Comparison of ENCODE assay signal across 8 cellular contexts in the genomic region with DNA sequence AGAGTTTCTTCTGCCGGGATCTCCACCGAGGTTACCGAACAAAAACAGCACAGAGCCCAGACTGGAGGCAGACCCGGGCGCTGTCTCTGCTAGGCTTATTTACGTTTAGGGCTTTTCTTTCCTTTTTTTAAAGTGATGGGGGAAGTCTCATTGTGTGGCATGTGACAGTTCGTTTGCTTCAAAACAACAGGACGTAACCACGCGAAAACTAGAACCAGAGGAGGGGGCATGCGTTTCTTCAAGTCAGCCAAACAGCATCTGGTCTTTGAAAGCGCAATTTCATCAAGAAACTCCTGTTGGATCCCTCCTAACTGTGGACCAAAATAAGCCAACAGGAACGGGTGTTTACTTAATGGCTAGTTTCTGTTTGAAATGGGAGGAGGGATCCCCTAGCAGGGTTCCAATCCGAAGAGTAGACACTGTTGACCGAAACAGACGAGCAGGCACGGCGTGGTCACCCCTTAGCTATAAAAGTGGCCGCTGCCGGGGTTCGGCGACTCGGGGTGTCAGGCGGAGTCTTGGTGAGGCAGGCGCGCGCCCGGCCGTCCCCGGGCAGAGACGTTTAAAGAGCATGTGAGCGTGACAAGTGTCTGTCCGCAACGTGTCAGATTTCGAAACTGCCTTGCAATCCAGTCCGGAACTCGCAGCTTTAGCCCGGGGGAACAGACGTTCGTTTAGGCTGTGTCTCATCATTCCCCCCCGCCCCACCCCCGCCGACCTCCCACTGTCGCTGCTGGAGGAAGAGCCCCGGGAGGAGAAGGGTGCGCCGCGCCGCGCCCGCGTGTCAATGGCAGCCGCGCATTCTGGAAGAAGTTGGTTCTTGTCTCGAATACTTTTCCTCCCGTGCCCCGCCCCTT. TPM values are rescaled to one million over a fixed set of nuclear protein-coding genes. Genes with fewer than 3 reads are reported as not detected.
DNase-seq lines count a peak whose midpoint lies in the region; ATAC-seq, FAIRE-seq and TF ChIP-seq lines count a peak whose summit lies in the region.

No MANE protein-coding gene starts in this region.

- H3K36me3 Mint-ChIP-seq in activated T-helper 1 cell treated with anti-CD3 and anti-CD28 coated beads, Interleukin-12 subunit alpha, Interleukin-12 subunit beta, Interleukin-2, Interleukin-4 antibody, amounts not matched to agents 30 ng/mL and 10 ng/mL and 1 ng/mL, durations not matched to agents 14 hours and 24 hours and 36 hours (ENCODE audit: low read depth): peaks cover 10% of the 10 kb centered on the region

- H3K4me3 Mint-ChIP-seq in activated T-helper 1 cell treated with anti-CD3 and anti-CD28 coated beads, Interleukin-12 subunit alpha, Interleukin-12 subunit beta, Interleukin-2, Interleukin-4 antibody, amounts not matched to agents 30 ng/mL and 10 ng/mL and 1 ng/mL, durations not matched to agents 14 hours and 24 hours and 36 hours: peak overlapping the region; percentile 97

- H3K9ac ChIP-seq in neural cell (ENCODE audit: low read length): peak overlapping the region; percentile 54

- H3K27me3 Mint-ChIP-seq in activated T-helper 1 cell treated with anti-CD3 and anti-CD28 coated beads, Interleukin-12 subunit alpha, Interleukin-12 subunit beta, Interleukin-2, Interleukin-4 antibody, amounts not matched to agents 30 ng/mL and 10 ng/mL and 1 ng/mL, durations not matched to agents 14 hours and 24 hours and 36 hours (ENCODE audit: insufficient read depth): peaks cover 2% of the 10 kb centered on the region

- no peak overlapping the region for H3K27ac ChIP-seq in neural cell (ENCODE audit: low read length)
- H3K27ac ChIP-seq in stomach: peak overlapping the region; percentile 94 to 99 (median 99)

- DNase-seq in C1 segment of cervical spinal cord (lab: John Stamatoyannopoulos, UW) (peak in 13 of 14 donors; percentile 37 to 84 (median 78)), RCC 7860 (ENCODE audit: low spot score) (peak; percentile 82), fibroblast of mammary gland (ENCODE audit: low read depth) (peak; percentile 94), stomach (peak; percentile 81)
- DNase-seq in activated T-helper 1 cell treated with anti-CD3 and anti-CD28 coated beads, Interleukin-12 subunit alpha, Interleukin-12 subunit beta, Interleukin-2, Interleukin-4 antibody, amounts not matched to agents 30 ng/mL and 10 ng/mL and 1 ng/mL, durations not matched to agents 14 hours and 24 hours and 36 hours (ENCODE audit: low spot score): peak; percentile 76

- TF ChIP-seq CTCF in fibroblast of mammary gland (conservative IDR thresholded peaks at IDR 0.05; ENCODE audit: control insufficient read depth, insufficient read depth, low read depth, low read length) (no peak), neural cell (IDR thresholded peaks at IDR 0.05; ENCODE audit: poor library complexity, severe bottlenecking) (no peak), stomach (IDR thresholded peaks at IDR 0.05) (no peak)

- no peaks in the 10 kb centered on the region for H3K9me3 ChIP-seq in neural cell (ENCODE audit: low read length)
- H3K9me3 ChIP-seq in stomach: no peaks in the 10 kb centered on the region

- peaks cover 53% of the 10 kb centered on the region for H3K4me1 Mint-ChIP-seq in activated T-helper 1 cell treated with anti-CD3 and anti-CD28 coated beads, Interleukin-12 subunit alpha, Interleukin-12 subunit beta, Interleukin-2, Interleukin-4 antibody, amounts not matched to agents 30 ng/mL and 10 ng/mL and 1 ng/mL, durations not matched to agents 14 hours and 24 hours and 36 hours (ENCODE audit: low read depth)

- peaks cover 16 to 34% (median 26%) of the 10 kb centered on the region in 4 donors for H3K4me1 ChIP-seq in stomach

- peak overlapping the region; percentile 86 for H3K4me2 ChIP-seq in neural cell (ENCODE audit: low read length)

- peak overlapping the region; percentile 100 for H3K27ac Mint-ChIP-seq in activated T-helper 1 cell treated with anti-CD3 and anti-CD28 coated beads, Interleukin-12 subunit alpha, Interleukin-12 subunit beta, Interleukin-2, Interleukin-4 antibody, amounts not matched to agents 30 ng/mL and 10 ng/mL and 1 ng/mL, durations not matched to agents 14 hours and 24 hours and 36 hours

- WGBS in stomach, 5 donors: 0% methylated on average over 43 to 57 of the region's 57 CpGs

- intact Hi-C loops in activated T-helper 1 cell treated with anti-CD3 and anti-CD28 coated beads, Interleukin-12 subunit alpha, Interleukin-12 subunit beta, Interleukin-2, Interleukin-4 antibody, amounts not matched to agents 30 ng/mL and 10 ng/mL and 1 ng/mL, durations not matched to agents 14 hours and 24 hours and 36 hours (cut with micrococcal nuclease): loop anchor here (1.0 to 5.0 kb wide), 8 partner anchors 68 to 1848 kb away; a partner anchor contains a TSS
- intact Hi-C loops in stomach (cut with DNase I; ENCODE audit: low total_unique reads): no loop called here

- H3K9me2 ChIP-seq in neural cell (ENCODE audit: insufficient read depth, low read length): no peaks in the 10 kb centered on the region

- H3K36me3 ChIP-seq in neural cell (ENCODE audit: insufficient read depth, low read length) (no peaks in the 10 kb centered on the region), stomach (no peaks in the 10 kb centered on the region)

- ATAC-seq in GM19324 (IDR thresholded peaks at IDR 0.05; ENCODE audit: low FRiP score, unreplicated experiment) (peak; percentile 64), HG03460 (IDR thresholded peaks at IDR 0.05; ENCODE audit: unreplicated experiment) (peak; percentile 48)

- H3K27me3 ChIP-seq in neural cell (ENCODE audit: insufficient read depth, low read depth, low read length) (peaks cover 55% of the 10 kb centered on the region), stomach (no peaks in the 10 kb centered on the region)

- no peaks in the 10 kb centered on the region for H4K20me1 ChIP-seq in neural cell (ENCODE audit: insufficient read depth)

- no peak for FAIRE-seq in RCC 7860 (lab: Jason Lieb, UNC)

- TF ChIP-seq EP300 in neural cell (conservative IDR thresholded peaks at IDR 0.05; ENCODE audit: poor library complexity, severe bottlenecking): no peak
- no peak for TF ChIP-seq EP300 in stomach (IDR thresholded peaks at IDR 0.05)

- peaks cover 25% of the 10 kb centered on the region for H3K79me2 ChIP-seq in neural cell (replicated peaks; ENCODE audit: insufficient read depth, low read length)

- H3F3A ChIP-seq in neural cell (ENCODE audit: insufficient read depth, low read length, poor library complexity, severe bottlenecking): no peaks in the 10 kb centered on the region

- no peaks in the 10 kb centered on the region for H3K9me3 Mint-ChIP-seq in activated T-helper 1 cell treated with anti-CD3 and anti-CD28 coated beads, Interleukin-12 subunit alpha, Interleukin-12 subunit beta, Interleukin-2, Interleukin-4 antibody, amounts not matched to agents 30 ng/mL and 10 ng/mL and 1 ng/mL, durations not matched to agents 14 hours and 24 hours and 36 hours

- TF ChIP-seq RAD21 in neural cell (conservative IDR thresholded peaks at IDR 0.05): no peak

- peak in 1 of 4 donors; percentile 51 for TF ChIP-seq POLR2A in stomach (IDR thresholded peaks at IDR 0.05)

- no peak overlapping the region for H2AFZ ChIP-seq in neural cell (ENCODE audit: low read depth, low read length)

- H3K4me3 ChIP-seq in fibroblast of mammary gland (ENCODE audit: control insufficient read depth, low read depth, low read length): peak overlapping the region; percentile 96
- H3K4me3 ChIP-seq in neural cell (ENCODE audit: low read length): peak overlapping the region; percentile 87
- peak overlapping the region; percentile 69 to 86 (median 78) for H3K4me3 ChIP-seq in stomach

TF ChIP-seq in neural cell, 6 proteins besides CTCF, POLR2A, EP300 and RAD21:
- TF ChIP-seq MXI1 (conservative IDR thresholded peaks at IDR 0.05; ENCODE audit: poor library complexity, severe bottlenecking): no peak
- TF ChIP-seq POLR2AphosphoS5 (IDR thresholded peaks at IDR 0.05): peak; percentile 6
- TF ChIP-seq, protein P1, sequence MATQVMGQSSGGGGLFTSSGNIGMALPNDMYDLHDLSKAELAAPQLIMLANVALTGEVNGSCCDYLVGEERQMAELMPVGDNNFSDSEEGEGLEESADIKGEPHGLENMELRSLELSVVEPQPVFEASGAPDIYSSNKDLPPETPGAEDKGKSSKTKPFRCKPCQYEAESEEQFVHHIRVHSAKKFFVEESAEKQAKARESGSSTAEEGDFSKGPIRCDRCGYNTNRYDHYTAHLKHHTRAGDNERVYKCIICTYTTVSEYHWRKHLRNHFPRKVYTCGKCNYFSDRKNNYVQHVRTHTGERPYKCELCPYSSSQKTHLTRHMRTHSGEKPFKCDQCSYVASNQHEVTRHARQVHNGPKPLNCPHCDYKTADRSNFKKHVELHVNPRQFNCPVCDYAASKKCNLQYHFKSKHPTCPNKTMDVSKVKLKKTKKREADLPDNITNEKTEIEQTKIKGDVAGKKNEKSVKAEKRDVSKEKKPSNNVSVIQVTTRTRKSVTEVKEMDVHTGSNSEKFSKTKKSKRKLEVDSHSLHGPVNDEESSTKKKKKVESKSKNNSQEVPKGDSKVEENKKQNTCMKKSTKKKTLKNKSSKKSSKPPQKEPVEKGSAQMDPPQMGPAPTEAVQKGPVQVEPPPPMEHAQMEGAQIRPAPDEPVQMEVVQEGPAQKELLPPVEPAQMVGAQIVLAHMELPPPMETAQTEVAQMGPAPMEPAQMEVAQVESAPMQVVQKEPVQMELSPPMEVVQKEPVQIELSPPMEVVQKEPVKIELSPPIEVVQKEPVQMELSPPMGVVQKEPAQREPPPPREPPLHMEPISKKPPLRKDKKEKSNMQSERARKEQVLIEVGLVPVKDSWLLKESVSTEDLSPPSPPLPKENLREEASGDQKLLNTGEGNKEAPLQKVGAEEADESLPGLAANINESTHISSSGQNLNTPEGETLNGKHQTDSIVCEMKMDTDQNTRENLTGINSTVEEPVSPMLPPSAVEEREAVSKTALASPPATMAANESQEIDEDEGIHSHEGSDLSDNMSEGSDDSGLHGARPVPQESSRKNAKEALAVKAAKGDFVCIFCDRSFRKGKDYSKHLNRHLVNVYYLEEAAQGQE (IDR thresholded peaks at IDR 0.05; ENCODE audit: borderline replicate concordance): no peak
- no peak for TF ChIP-seq TAF1 (IDR thresholded peaks at IDR 0.05; ENCODE audit: low read depth)

RNA-seq across cellular contexts. Expression of a gene that starts 0.9 kb away (rescaled TPM):
- 47.7 and 52.1 TPM in 2 replicates for total RNA-seq in activated T-helper 1 cell treated with anti-CD3 and anti-CD28 coated beads, Interleukin-12 subunit alpha, Interleukin-12 subunit beta, Interleukin-2, Interleukin-4 antibody, amounts not matched to agents 30 ng/mL and 10 ng/mL and 1 ng/mL, durations not matched to agents 14 hours and 24 hours and 36 hours
- polyA plus RNA-seq in neural cell: 3.6 and 9.7 TPM in 2 replicates
- 2.9 and 3.2 TPM in 2 replicates for polyA minus RNA-seq in neural cell
- total RNA-seq in stomach: 10 to 100 TPM; 18.7 to 87.6 (median 52.5) TPM
- 10 to 100 TPM; 51.5 to 65.3 (median 57.9) TPM for polyA plus RNA-seq in stomach
